In the genomic region with DNA sequence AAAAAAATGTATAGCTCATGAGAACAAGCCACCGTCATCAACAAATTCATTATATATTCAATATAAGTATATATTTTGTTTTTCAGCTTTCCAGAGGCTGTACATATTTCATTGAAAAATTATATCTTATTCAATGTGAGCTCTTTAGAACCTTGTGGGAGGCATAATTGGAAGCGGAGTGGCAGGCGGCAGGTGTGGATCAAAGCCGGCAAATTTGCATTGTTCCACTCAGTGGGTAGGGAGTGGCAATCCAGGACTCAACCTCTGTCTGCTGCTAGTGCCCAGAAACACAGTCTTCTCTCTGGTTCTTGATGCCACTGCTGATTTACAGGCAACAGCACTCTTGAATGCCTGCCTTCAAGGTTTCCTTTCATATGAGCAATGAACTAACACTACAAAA, we compare ENCODE assay signal across 21 cellular contexts.
"Had no signal": no experiment of that assay in that cellular context is flagged by ENCODE, and none has a peak within 500 bp of the region (broad histone marks: within the 10 kb centered on the region; RNA-seq: fewer than 3 reads in every experiment).

No MANE protein-coding gene starts in this region.

- DNase-seq: activated naive CD4-positive, alpha-beta T cell; activated T-cell treated with anti-CD3 and anti-CD28 coated beads, Interleukin-2, amount 50 U/mL, for 1 hour; adrenal gland; brain microvascular endothelial cell; dermis blood vessel endothelial cell; effector CD8-positive, alpha-beta T cell; foreskin melanocyte; hypothalamus; islet precursor cell; left cardiac atrium; pancreas; psoas muscle; stimulated activated CD4-positive, alpha-beta T cell treated with anti-CD3 and anti-CD28 coated beads, Interleukin-12 subunit alpha, Interleukin-12 subunit beta, amount 100 ng/mL, for 4 hours; substantia nigra; T1000; thyroid gland; upper lobe of right lung had no signal

- ATAC-seq: activated T-helper 17 cell treated with anti-CD3 and anti-CD28 coated beads, Interleukin-2, amount 50 U/mL, for 72 hours; esophagus mucosa; left cardiac atrium; psoas muscle; right cardiac atrium; upper lobe of right lung; WTC11 had no signal
